ENCODE assay signal across 25 cellular contexts in the genomic region with DNA sequence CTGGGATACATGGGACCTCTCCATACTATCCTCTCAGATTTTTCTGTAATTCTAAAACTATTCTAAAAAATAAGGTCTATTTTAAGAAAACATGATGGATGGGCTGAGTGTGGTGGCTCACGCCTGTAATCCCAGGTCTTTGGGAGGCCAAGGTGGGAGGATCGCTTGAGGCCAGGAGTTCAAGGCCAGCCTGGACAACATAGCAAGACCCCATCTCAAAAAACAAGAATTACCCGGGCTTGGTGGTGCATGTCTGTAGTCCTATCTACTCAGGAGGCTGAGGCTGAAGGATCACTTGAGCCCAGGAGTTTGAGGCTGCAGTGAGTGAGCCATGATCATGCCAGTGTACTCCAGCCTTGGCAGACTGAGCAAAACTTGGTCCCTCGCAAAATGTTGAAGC. TPM values are rescaled to one million over a fixed set of nuclear protein-coding genes. Genes with fewer than 3 reads are reported as not detected.
DNase-seq lines count a peak whose midpoint lies in the region; ATAC-seq, FAIRE-seq and TF ChIP-seq lines count a peak whose summit lies in the region.
"Had no signal": no experiment of that assay in that cellular context is flagged by ENCODE, and none has a peak within 500 bp of the region (broad histone marks: within the 10 kb centered on the region; RNA-seq: fewer than 3 reads in every experiment).

No MANE protein-coding gene starts in this region.

- in situ Hi-C loops in HepG2 (cut with HindIII; ENCODE audit: extremely low pct_ligation_motif_present, low pct_unique_long_range_greater_than_20kb) (no loop called here), K562 (cut with MboI) (no loop called here)

- H3K9ac ChIP-seq in HepG2 (ENCODE audit: insufficient read depth, low read depth, low read length) = no peak overlapping the region
- H3K9ac ChIP-seq in K562 (ENCODE audit: insufficient read depth in 1 of 2, low read depth in 2 of 2, low read length in 2 of 2) = no peak overlapping the region
- H3K9ac ChIP-seq: BLaER1 had no signal

- no peak for DNase-seq in HepG2 (ENCODE audit: low spot score)
- DNase-seq in right lobe of liver = no peak
- DNase-seq in K562 (ENCODE audit: extremely low read depth in 1 of 4, low spot score in 3 of 4) = no peak
- DNase-seq in SKM-1 treated with dmso at 0.1 percent for 144 hours (lab: John Stamatoyannopoulos, UW; ENCODE audit: unreplicated experiment) = no peak
- DNase-seq in body of pancreas = no peak
- DNase-seq: ACHN; BE2C; C1 segment of cervical spinal cord; CD4-positive, alpha-beta memory T cell; CD4-positive, CD25-positive, alpha-beta regulatory T cell; CD8-positive, alpha-beta memory T cell; COR-L47; DMS 273 treated with DMSO at 0.1 percent for 48 hours; DMS153; DMS53; DMS79; DND-41; EL; GDM1 had no signal

- TF ChIP-seq RAD21 in HepG2 (CRISPR knock-in tag; IDR thresholded peaks at IDR 0.05) (no peak), K562 (CRISPR knock-in tag; conservative IDR thresholded peaks at IDR 0.05 in 1 of 2, IDR thresholded peaks at IDR 0.05 in 1 of 2) (no peak)

- H3K27me3 ChIP-seq in HepG2 (ENCODE audit: control insufficient read depth in 1 of 2, insufficient read depth in 2 of 2, low read length in 2 of 2) = no peaks in the 10 kb centered on the region
- no peaks in the 10 kb centered on the region for H3K27me3 ChIP-seq in right lobe of liver
- H3K27me3 ChIP-seq in K562 (ENCODE audit: control insufficient read depth in 2 of 2, insufficient read depth in 2 of 2, low read length in 2 of 2) = no peaks in the 10 kb centered on the region
- H3K27me3 ChIP-seq in body of pancreas = no peaks in the 10 kb centered on the region
- H3K27me3 ChIP-seq: BE2C, BLaER1 had no signal

- 86% methylated on average over 2 of the region's 4 CpGs for WGBS in HepG2 (ENCODE audit: low lambda C conversion rate)
- WGBS in right lobe of liver (ENCODE audit: insufficient coverage, low coverage, low lambda C conversion rate, missing lambda C conversion rate) = 100% methylated on average over 2 of the region's 4 CpGs
- 88% methylated on average over 4 of the region's 4 CpGs for WGBS in K562 (ENCODE audit: insufficient coverage, low coverage, missing lambda C conversion rate)
- WGBS in body of pancreas, 2 donors = 94 to 100% methylated on average over 4 of the region's 4 CpGs

- H3K27ac ChIP-seq in HepG2 (ENCODE audit: extremely low read length, insufficient read depth, low read length) = no peak overlapping the region
- no peak overlapping the region for H3K27ac ChIP-seq in right lobe of liver
- H3K27ac ChIP-seq in K562 (ENCODE audit: extremely low read depth, low read depth, low read length) = no peak overlapping the region
- H3K27ac ChIP-seq in body of pancreas = no peak overlapping the region
- H3K27ac ChIP-seq: 22Rv1, BLaER1 had no signal

- H3K9me1 ChIP-seq in K562 (ENCODE audit: control insufficient read depth, insufficient read depth, low read length) = no peaks in the 10 kb centered on the region

- CTCF ChIA-PET in HepG2 (lab: Yijun Ruan, JAX; ENCODE audit: low intra/inter-chr PET ratio, low total read pairs) (no interaction called here), K562 (lab: Yijun Ruan, JAX; ENCODE audit: low intra/inter-chr PET ratio) (no interaction called here)

- peaks cover 19 to 67% of the 10 kb centered on the region in 2 experiments for H3K36me3 ChIP-seq in HepG2 (replicated peaks in 1 of 2; ENCODE audit: control insufficient read depth in 1 of 2, insufficient read depth in 2 of 2, low read length in 2 of 2)
- peaks cover 0 to 74% (median 34%) of the 10 kb centered on the region in 4 donors for H3K36me3 ChIP-seq in right lobe of liver
- H3K36me3 ChIP-seq in K562 (ENCODE audit: control insufficient read depth, insufficient read depth, low read length) = peaks cover 92% of the 10 kb centered on the region
- peaks cover 16 to 27% of the 10 kb centered on the region in 2 donors for H3K36me3 ChIP-seq in body of pancreas (replicated peaks in 1 of 2; ENCODE audit: insufficient read depth in 1 of 2, low read depth in 2 of 2)

- TF ChIP-seq EP300 in HepG2 (IDR thresholded peaks at IDR 0.05; ENCODE audit: low read depth in 2 of 2, low read length in 2 of 2) = no peak
- no peak for TF ChIP-seq EP300 in HepG2 (CRISPR knock-in tag; IDR thresholded peaks at IDR 0.05; ENCODE audit: borderline replicate concordance)
- no peak for TF ChIP-seq EP300 in K562 (IDR thresholded peaks at IDR 0.05; ENCODE audit: low read length)

- ATAC-seq in HepG2 (no peak), right lobe of liver (no peak), K562 (no peak), body of pancreas (no peak)
- ATAC-seq: GM12878 had no signal

- H3K9me3 ChIP-seq in HepG2 (ENCODE audit: low read length) = no peaks in the 10 kb centered on the region
- H3K9me3 ChIP-seq in right lobe of liver = no peaks in the 10 kb centered on the region
- no peaks in the 10 kb centered on the region for H3K9me3 ChIP-seq in K562 (replicated peaks; ENCODE audit: control insufficient read depth, insufficient read depth, low read depth, low read length)
- H3K9me3 ChIP-seq in body of pancreas = no peaks in the 10 kb centered on the region
- H3K9me3 ChIP-seq: BE2C, BLaER1 had no signal

- no peak overlapping the region for H3K4me2 ChIP-seq in HepG2 (ENCODE audit: low read depth, low read length)
- H3K4me2 ChIP-seq in K562 (ENCODE audit: insufficient read depth, low read length) = no peak overlapping the region
- H3K4me2 ChIP-seq: BLaER1 had no signal

- no peak for TF ChIP-seq POLR2A in HepG2 (IDR thresholded peaks at IDR 0.05; ENCODE audit: insufficient read depth in 1 of 2, low read depth in 2 of 2, low read length in 2 of 2)
- TF ChIP-seq POLR2A in right lobe of liver (IDR thresholded peaks at IDR 0.05) = no peak
- TF ChIP-seq POLR2A in K562 (conservative IDR thresholded peaks at IDR 0.05) = no peak
- no peak for TF ChIP-seq POLR2A in body of pancreas (IDR thresholded peaks at IDR 0.05)

- intact Hi-C loops in HepG2 (cut with micrococcal nuclease; ENCODE audit: unreplicated experiment) (no loop called here), right lobe of liver (cut with DNase I) (no loop called here), K562 (cut with micrococcal nuclease) (no loop called here), body of pancreas (cut with DNase I) (no loop called here)

- H4K20me1 ChIP-seq in HepG2 (ENCODE audit: insufficient read depth, low read length) = no peaks in the 10 kb centered on the region
- H4K20me1 ChIP-seq in K562 (replicated peaks; ENCODE audit: control insufficient read depth, insufficient read depth, low read length) = no peaks in the 10 kb centered on the region

- no peak overlapping the region for H2AFZ ChIP-seq in HepG2 (ENCODE audit: low read length)
- no peak overlapping the region for H2AFZ ChIP-seq in K562 (ENCODE audit: low read depth, low read length)

- POLR2A ChIA-PET in HepG2 (lab: Yijun Ruan, JAX) (no interaction called here), K562 (lab: Yijun Ruan, JAX) (no interaction called here)

- no peak for FAIRE-seq in HepG2 (lab: Jason Lieb, UNC)
- FAIRE-seq in K562 (lab: Jason Lieb, UNC) = no peak
- FAIRE-seq: A204.1, GM12878, GM12892, GM18507 had no signal

- peaks cover 11% of the 10 kb centered on the region for H3K79me2 ChIP-seq in HepG2 (ENCODE audit: insufficient read depth, low read length)
- peaks cover 40% of the 10 kb centered on the region for H3K79me2 ChIP-seq in K562 (ENCODE audit: control insufficient read depth, insufficient read depth, low read length)

- no TSS peak for BruUV-seq in HepG2 (replicated peaks; lab: Mats Ljungman, UMichigan)
- BruUV-seq in K562 (replicated peaks; lab: Mats Ljungman, UMichigan) = no TSS peak

- H3K4me1 ChIP-seq in HepG2 (ENCODE audit: insufficient read depth, low read length) (no peaks in the 10 kb centered on the region), right lobe of liver (no peaks in the 10 kb centered on the region), K562 (replicated peaks in 1 of 2; ENCODE audit: control insufficient read depth in 2 of 2, insufficient read depth in 2 of 2, low read length in 2 of 2) (no peaks in the 10 kb centered on the region), body of pancreas (no peaks in the 10 kb centered on the region)
- H3K4me1 ChIP-seq: BE2C, BLaER1 had no signal

- no peak overlapping the region for H3K4me3 ChIP-seq in HepG2 (replicated peaks in 1 of 3; ENCODE audit: insufficient read depth in 1 of 3, low read depth in 2 of 3, low read length in 3 of 3)
- H3K4me3 ChIP-seq in right lobe of liver = no peak overlapping the region
- no peak overlapping the region for H3K4me3 ChIP-seq in K562
- H3K4me3 ChIP-seq in body of pancreas = no peak overlapping the region
- H3K4me3 ChIP-seq: BLaER1, GM12878 had no signal

- TF ChIP-seq CTCF in HepG2 (CRISPR knock-in tag; IDR thresholded peaks at IDR 0.05) (no peak), right lobe of liver (IDR thresholded peaks at IDR 0.05) (no peak), K562 (IDR thresholded peaks at IDR 0.05 in 2 of 3, conservative IDR thresholded peaks at IDR 0.05 in 1 of 3; ENCODE audit: insufficient read depth in 2 of 3, low read depth in 1 of 3, low read length in 3 of 3) (no peak), body of pancreas (IDR thresholded peaks at IDR 0.05) (no peak)

RNA-seq across cellular contexts. Expression of gene ZNF639, which starts 9.4 kb away (rescaled TPM):
- total RNA-seq in HepG2 (2016; rRNA removed; fragmentation: Illumina TruSeq; extraction: Trizol) (42.4 and 46.7 TPM in 2 replicates), right lobe of liver (10 to 100 TPM; 12.0 to 20.7 (median 14.7) TPM), K562 (2014; rRNA removed) (56.0 and 57.2 TPM in 2 replicates), K562 (2014; rRNA removed; fragmentation: Illumina TruSeq; extraction: Trizol) (75.8 and 83.1 TPM in 2 replicates), K562 (2015; rRNA removed; fragmentation: Illumina TruSeq; extraction: Trizol) (68.7 and 73.1 TPM in 2 replicates), K562 (2021) (53.7 and 55.7 TPM in 2 replicates), body of pancreas (10 to 100 TPM; 17.8 to 23.3 TPM)
- 13.5 and 14.4 TPM in 2 replicates for total RNA-seq in HepG2 (2016; cell fraction: cytosol; rRNA removed; fragmentation: Illumina TruSeq; extraction: Trizol; ENCODE audit: low read depth)
- total RNA-seq in HepG2 (2016; cell fraction: insoluble cytoplasmic fraction; rRNA removed; fragmentation: Illumina TruSeq; extraction: Trizol) = 41.6 and 46.5 TPM in 2 replicates
- 46.9 and 52.9 TPM in 2 replicates for total RNA-seq in HepG2 (2016; cell fraction: membrane; rRNA removed; fragmentation: Illumina TruSeq; extraction: Trizol)
- 24.3 and 28.0 TPM in 2 replicates for total RNA-seq in HepG2 (2016; cell fraction: nucleus; rRNA removed; fragmentation: Illumina TruSeq; extraction: Trizol)
- polyA plus RNA-seq in HepG2 (2011; rRNA removed) (10.1 and 11.6 TPM in 2 replicates), K562 (2011; rRNA removed) (29.1 and 38.0 TPM in 2 replicates), K562 (2014; fragmentation: Illumina TruSeq; extraction: Trizol) (69.9 and 88.1 TPM in 2 replicates), K562 (2014; fragmentation: Nextera tagmentation; extraction: Ambion mirVana) (10 to 100 TPM; 17.6 to 21.5 TPM), K562 (2014; rRNA removed) (44.0 and 50.5 TPM in 2 replicates)
- 5.4 and 7.5 TPM in 2 replicates for polyA plus RNA-seq in HepG2 (2011; cell fraction: cytosol; rRNA removed)
- 3.8 and 4.4 TPM in 2 replicates for polyA plus RNA-seq in HepG2 (2011; cell fraction: nucleus; rRNA removed)
- polyA plus RNA-seq in HepG2 (2012) = 16.7 and 20.0 TPM in 2 replicates
- 10.6 and 11.7 TPM in 2 replicates for polyA plus RNA-seq in HepG2 (2016; cell fraction: cytosol; fragmentation: Illumina TruSeq; extraction: Trizol; ENCODE audit: low read depth)
- polyA plus RNA-seq in HepG2 (2016; cell fraction: insoluble cytoplasmic fraction; fragmentation: Illumina TruSeq; extraction: Trizol; ENCODE audit: low read depth) = 44.3 and 45.2 TPM in 2 replicates
- 27.4 and 31.7 TPM in 2 replicates for polyA plus RNA-seq in HepG2 (2016; cell fraction: membrane; fragmentation: Illumina TruSeq; extraction: Trizol; ENCODE audit: low read depth)
- 44.1 and 46.6 TPM in 2 replicates for polyA plus RNA-seq in HepG2 (2016; cell fraction: nucleus; fragmentation: Illumina TruSeq; extraction: Trizol; ENCODE audit: insufficient read depth, low read depth)
- 3.7 and 11.2 TPM in 2 replicates for polyA minus RNA-seq in HepG2 (2011; rRNA and poly(A)+ RNA removed; ENCODE audit: low replicate concordance)
- polyA minus RNA-seq in HepG2 (2011; cell fraction: cytosol; rRNA and poly(A)+ RNA removed) = 8.1 and 9.0 TPM in 2 replicates
- 10.8 and 11.1 TPM in 2 replicates for polyA minus RNA-seq in HepG2 (2011; cell fraction: nucleus; rRNA and poly(A)+ RNA removed)
- 12.2 and 32.8 TPM in 2 replicates for total RNA-seq in K562 (2011; cell fraction: chromatin; rRNA removed; ENCODE audit: low replicate concordance)
- total RNA-seq in K562 (2011; cell fraction: nucleolus; rRNA removed) = 8.3 and 8.5 TPM in 2 replicates
- 10.7 and 18.6 TPM in 2 replicates for total RNA-seq in K562 (2011; cell fraction: nucleoplasm; rRNA removed)
- polyA plus RNA-seq in K562 (2011; cell fraction: cytosol; rRNA removed) = 14.3 and 14.5 TPM in 2 replicates
- polyA plus RNA-seq in K562 (2011; cell fraction: nucleus; rRNA removed) = 9.7 and 13.8 TPM in 2 replicates
- polyA plus RNA-seq in K562 (2012) = 32.0 and 33.3 TPM in 2 replicates
- polyA minus RNA-seq in K562 (2011; rRNA and poly(A)+ RNA removed) = 40.3 and 50.0 TPM in 2 replicates
- polyA minus RNA-seq in K562 (2011; cell fraction: cytosol; rRNA and poly(A)+ RNA removed) = 11.7 and 13.1 TPM in 2 replicates
- 5.8 and 10.4 TPM in 2 replicates for polyA minus RNA-seq in K562 (2011; cell fraction: nucleus; rRNA and poly(A)+ RNA removed)

RNA-seq across cellular contexts. Expression of gene MFN1, which starts 15.3 kb away (rescaled TPM):
- total RNA-seq in HepG2 (2016; rRNA removed; fragmentation: Illumina TruSeq; extraction: Trizol) (37.5 and 58.4 TPM in 2 replicates), right lobe of liver (10 to 100 TPM; 12.2 to 24.6 (median 20.3) TPM), K562 (2014; rRNA removed) (16.5 and 24.9 TPM in 2 replicates), K562 (2014; rRNA removed; fragmentation: Illumina TruSeq; extraction: Trizol) (28.2 and 33.7 TPM in 2 replicates), K562 (2015; rRNA removed; fragmentation: Illumina TruSeq; extraction: Trizol) (20.0 and 22.4 TPM in 2 replicates), K562 (2021) (36.1 and 36.7 TPM in 2 replicates), body of pancreas (10 to 100 TPM; 39.4 to 84.0 TPM)
- total RNA-seq in HepG2 (2016; cell fraction: cytosol; rRNA removed; fragmentation: Illumina TruSeq; extraction: Trizol; ENCODE audit: low read depth) = 4.3 and 5.0 TPM in 2 replicates
- total RNA-seq in HepG2 (2016; cell fraction: insoluble cytoplasmic fraction; rRNA removed; fragmentation: Illumina TruSeq; extraction: Trizol) = 41.5 and 57.9 TPM in 2 replicates
- total RNA-seq in HepG2 (2016; cell fraction: membrane; rRNA removed; fragmentation: Illumina TruSeq; extraction: Trizol) = 9.8 and 11.9 TPM in 2 replicates
- total RNA-seq in HepG2 (2016; cell fraction: nucleus; rRNA removed; fragmentation: Illumina TruSeq; extraction: Trizol) = 48.5 and 51.2 TPM in 2 replicates
- polyA plus RNA-seq in HepG2 (2011; rRNA removed) (19.0 and 25.2 TPM in 2 replicates), K562 (2011; rRNA removed) (34.1 and 42.7 TPM in 2 replicates), K562 (2014; fragmentation: Illumina TruSeq; extraction: Trizol) (19.4 and 22.6 TPM in 2 replicates), K562 (2014; fragmentation: Nextera tagmentation; extraction: Ambion mirVana) (10 to 100 TPM; 10.5 to 18.8 TPM), K562 (2014; rRNA removed) (21.7 and 22.9 TPM in 2 replicates)
- polyA plus RNA-seq in HepG2 (2011; cell fraction: cytosol; rRNA removed) = 5.9 and 9.5 TPM in 2 replicates
- polyA plus RNA-seq in HepG2 (2011; cell fraction: nucleus; rRNA removed) = 20.7 and 30.8 TPM in 2 replicates
- 16.0 and 20.6 TPM in 2 replicates for polyA plus RNA-seq in HepG2 (2012)
- 0.75 and 1.2 TPM in 2 replicates for polyA plus RNA-seq in HepG2 (2016; cell fraction: cytosol; fragmentation: Illumina TruSeq; extraction: Trizol; ENCODE audit: low read depth)
- polyA plus RNA-seq in HepG2 (2016; cell fraction: insoluble cytoplasmic fraction; fragmentation: Illumina TruSeq; extraction: Trizol; ENCODE audit: low read depth) = 31.2 and 32.4 TPM in 2 replicates
- 2.6 and 3.1 TPM in 2 replicates for polyA plus RNA-seq in HepG2 (2016; cell fraction: membrane; fragmentation: Illumina TruSeq; extraction: Trizol; ENCODE audit: low read depth)
- polyA plus RNA-seq in HepG2 (2016; cell fraction: nucleus; fragmentation: Illumina TruSeq; extraction: Trizol; ENCODE audit: insufficient read depth, low read depth) = 37.7 and 43.2 TPM in 2 replicates
- polyA minus RNA-seq in HepG2 (2011; rRNA and poly(A)+ RNA removed; ENCODE audit: low replicate concordance) = 7.9 and 23.8 TPM in 2 replicates
- polyA minus RNA-seq in HepG2 (2011; cell fraction: cytosol; rRNA and poly(A)+ RNA removed) = 12.0 and 14.7 TPM in 2 replicates
- polyA minus RNA-seq in HepG2 (2011; cell fraction: nucleus; rRNA and poly(A)+ RNA removed) = 79.8 and 102 TPM in 2 replicates
- 49.8 and 238 TPM in 2 replicates for total RNA-seq in K562 (2011; cell fraction: chromatin; rRNA removed; ENCODE audit: low replicate concordance)
- total RNA-seq in K562 (2011; cell fraction: nucleolus; rRNA removed) = 12.2 and 24.7 TPM in 2 replicates
- 43.9 and 52.3 TPM in 2 replicates for total RNA-seq in K562 (2011; cell fraction: nucleoplasm; rRNA removed)
- polyA plus RNA-seq in K562 (2011; cell fraction: cytosol; rRNA removed) = 6.0 and 10.7 TPM in 2 replicates
- 29.1 and 47.6 TPM in 2 replicates for polyA plus RNA-seq in K562 (2011; cell fraction: nucleus; rRNA removed)
- polyA plus RNA-seq in K562 (2012) = 13.2 and 15.2 TPM in 2 replicates
- polyA minus RNA-seq in K562 (2011; rRNA and poly(A)+ RNA removed) = 62.5 and 73.6 TPM in 2 replicates
- polyA minus RNA-seq in K562 (2011; cell fraction: cytosol; rRNA and poly(A)+ RNA removed) = 10.4 and 13.8 TPM in 2 replicates
- polyA minus RNA-seq in K562 (2011; cell fraction: nucleus; rRNA and poly(A)+ RNA removed) = 31.2 and 57.1 TPM in 2 replicates

Comparison
In these comparisons a context has a peak if more than half of its experiments do, and no peak if none do; other contexts are left out.
1. Of the 241 proteins assayed by ChIP-seq in both HepG2 and K562: peak only in HepG2: none; only in K562: RBFOX2; in both: ZNF121; in neither: 239.